9 cellular contexts compared by ENCODE assay signal in the genomic region with DNA sequence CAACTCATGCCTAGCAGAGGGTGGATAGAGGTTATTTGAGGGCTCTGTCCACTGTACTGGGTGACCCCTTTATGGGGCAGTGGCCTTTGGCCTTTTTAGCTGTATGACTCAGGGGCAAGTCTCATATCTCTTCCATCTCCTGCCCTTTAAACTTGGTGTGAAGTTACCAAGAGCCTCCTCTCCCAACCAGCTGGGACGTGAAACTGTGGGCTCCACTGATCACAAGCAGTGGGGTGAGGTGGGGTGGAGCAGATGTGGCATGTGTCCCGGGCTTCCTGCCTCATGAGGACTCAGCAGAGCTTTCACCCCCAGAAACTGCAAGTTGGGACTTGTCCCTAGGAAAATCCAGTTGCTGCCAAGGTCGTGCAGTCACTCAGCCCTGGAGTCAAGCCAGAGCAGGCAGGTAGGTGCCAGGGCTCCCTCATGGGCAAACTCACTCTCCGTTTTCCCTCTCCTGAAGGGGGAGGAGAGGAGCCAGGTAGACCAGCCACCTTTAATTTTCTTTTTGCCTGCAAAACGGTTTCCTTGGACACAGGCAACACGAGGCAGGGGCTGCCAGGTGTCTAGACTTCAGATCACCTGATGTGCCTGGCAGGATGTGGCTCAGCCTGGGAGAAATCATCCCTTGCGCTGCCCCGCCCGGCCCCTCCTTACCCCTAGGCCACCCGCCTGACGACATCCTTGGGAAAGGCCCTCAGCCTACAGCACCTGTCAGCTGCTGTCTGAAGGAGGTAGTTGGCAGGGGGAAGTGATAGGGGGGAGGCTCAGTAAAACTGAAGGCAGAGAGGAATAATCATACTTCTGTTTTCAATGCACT. TPM values are rescaled to one million over a fixed set of nuclear protein-coding genes. Genes with fewer than 3 reads are reported as not detected.
DNase-seq lines count a peak whose midpoint lies in the region; ATAC-seq and TF ChIP-seq lines count a peak whose summit lies in the region.
"Had no signal": no experiment of that assay in that cellular context is flagged by ENCODE, and none has a peak within 500 bp of the region (broad histone marks: within the 10 kb centered on the region; RNA-seq: fewer than 3 reads in every experiment).

No MANE protein-coding gene starts in this region.

- H3K4me1 ChIP-seq in foreskin keratinocyte: peaks cover 19% of the 10 kb centered on the region

- peak overlapping the region; percentile 87 for H3K27ac ChIP-seq in foreskin keratinocyte

- no peaks in the 10 kb centered on the region for H3K27me3 ChIP-seq in foreskin keratinocyte

- DNase-seq in COLO668 (lab: John Stamatoyannopoulos, UW; ENCODE audit: unreplicated experiment) (peak; percentile 68), NCI-H510A (lab: John Stamatoyannopoulos, UW) (peak; percentile 96), foreskin keratinocyte (peak; percentile 95 to 98), Ammon's horn (ENCODE audit: low spot score) (no peak), putamen (ENCODE audit: low spot score) (no peak)
- peak; percentile 76 for DNase-seq in activated CD8-positive, alpha-beta memory T cell treated with anti-CD3 and anti-CD28 coated beads, Interleukin-2, amount 50 U/mL, for 48 hours
- peak in 2 of 3 donors; percentile 37 to 40 for DNase-seq in stimulated activated CD4-positive, alpha-beta T cell treated with anti-CD3 and anti-CD28 coated beads, Interleukin-12 subunit alpha, Interleukin-12 subunit beta, amount 100 ng/mL, for 48 hours (ENCODE audit: low read depth in 2 of 3, low spot score in 1 of 3)

- peak; percentile 39 for TF ChIP-seq CTCF in foreskin keratinocyte (conservative IDR thresholded peaks at IDR 0.05)

- peak; percentile 25 for ATAC-seq in HG02610 (IDR thresholded peaks at IDR 0.05; ENCODE audit: unreplicated experiment)
- ATAC-seq in foreskin keratinocyte: peak; percentile 60

RNA-seq across cellular contexts. Expression of gene CDKN1A, which starts 4.0 kb away (rescaled TPM):
- total RNA-seq in foreskin keratinocyte: 266 and 328 TPM in 2 replicates
- polyA plus RNA-seq in foreskin keratinocyte: 318 and 350 TPM in 2 replicates

RNA-seq across cellular contexts. Expression of gene RAB44, which starts 15.1 kb away (rescaled TPM):
- total RNA-seq in foreskin keratinocyte: 0.03 TPM in 1 of 2 replicates, not detected in the other
- 0.01 and 0.03 TPM in 2 replicates for polyA plus RNA-seq in foreskin keratinocyte
- total RNA-seq: renal cortical epithelial cell had no signal

Comparison
In these comparisons a context has a peak if more than half of its experiments do, and no peak if none do; other contexts are left out.
1. DNase-seq: peak in COLO668 (single experiment), NCI-H510A (single experiment), activated CD8-positive, alpha-beta memory T cell treated with anti-CD3 and anti-CD28 coated beads, Interleukin-2, amount 50 U/mL, for 48 hours (single experiment), foreskin keratinocyte (2 of 2) and stimulated activated CD4-positive, alpha-beta T cell treated with anti-CD3 and anti-CD28 coated beads, Interleukin-12 subunit alpha, Interleukin-12 subunit beta, amount 100 ng/mL, for 48 hours (2 of 3); none in Ammon's horn (single experiment) and putamen (single experiment).